1 cellular context compared by ENCODE assay signal in genomic region chr6:25278914-25279747, GRCh38.
TF ChIP-seq lines count a peak whose summit lies in the region.

Gene CARMIL1 (plus strand): TSS chr6:25279374. CDS start chr6:25279796, 422 bp downstream.

TF ChIP-seq in HepG2, 621 proteins besides CTCF, POLR2A, EP300 and RAD21 (continued from another document and continues in another):
- TF ChIP-seq ZNF281 (CRISPR knock-in tag; IDR thresholded peaks at IDR 0.05; ENCODE audit: borderline replicate concordance) (no peak), ZNF709 (CRISPR knock-in tag; IDR thresholded peaks at IDR 0.05) (no peak), ZBTB49 (CRISPR knock-in tag; IDR thresholded peaks at IDR 0.05; ENCODE audit: borderline replicate concordance) (no peak), ZNF329 (CRISPR knock-in tag; IDR thresholded peaks at IDR 0.05; ENCODE audit: low read depth) (0 out of 2 replicates have a peak, but pooled peaks have one; percentile 21), ZNF891 (CRISPR knock-in tag; IDR thresholded peaks at IDR 0.05) (no peak; the same call in 1 of the 2 replicates), AKNA (CRISPR knock-in tag; IDR thresholded peaks at IDR 0.05; ENCODE audit: borderline replicate concordance) (no peak), ATF3 (CRISPR knock-in tag; IDR thresholded peaks at IDR 0.05) (no peak), ARNT2 (CRISPR knock-in tag; IDR thresholded peaks at IDR 0.05; ENCODE audit: low read depth) (peak; percentile 21; the same call in 1 of the 2 replicates), NR2F2 (IDR thresholded peaks at IDR 0.05; ENCODE audit: borderline replicate concordance, low read depth) (no peak), TOPORS (CRISPR knock-in tag; IDR thresholded peaks at IDR 0.05) (0 out of 2 replicates have a peak, but pooled peaks have one; percentile 10), ZBTB26 (CRISPR knock-in tag; IDR thresholded peaks at IDR 0.05; ENCODE audit: borderline replicate concordance) (no peak; the same call in 1 of the 2 replicates), ZNF713 (CRISPR knock-in tag; IDR thresholded peaks at IDR 0.05) (no peak), SNAPC2 (CRISPR knock-in tag; IDR thresholded peaks at IDR 0.05) (no peak), ZNF607 (CRISPR knock-in tag; IDR thresholded peaks at IDR 0.05; ENCODE audit: borderline replicate concordance) (no peak), HNRNPLL (IDR thresholded peaks at IDR 0.05; ENCODE audit: low read depth, low read length, poor library complexity, severe bottlenecking) (peak; percentile 79), ZNF276 (CRISPR knock-in tag; IDR thresholded peaks at IDR 0.05; ENCODE audit: low read depth) (no peak), E2F2 (CRISPR knock-in tag; IDR thresholded peaks at IDR 0.05; ENCODE audit: borderline replicate concordance) (no peak), ZSCAN30 (CRISPR knock-in tag; IDR thresholded peaks at IDR 0.05) (no peak), DMAP1 (CRISPR knock-in tag; IDR thresholded peaks at IDR 0.05) (peak; percentile 50; the same call in 1 of the 2 replicates), TGIF2 (CRISPR knock-in tag; IDR thresholded peaks at IDR 0.05) (no peak), MYNN (CRISPR knock-in tag; IDR thresholded peaks at IDR 0.05; ENCODE audit: low read depth) (no peak), RAD51 (IDR thresholded peaks at IDR 0.05; ENCODE audit: borderline replicate concordance) (no peak), NR2F1 (CRISPR knock-in tag; IDR thresholded peaks at IDR 0.05) (no peak), ZMYM2 (CRISPR knock-in tag; IDR thresholded peaks at IDR 0.05) (no peak), HOMEZ (CRISPR knock-in tag; IDR thresholded peaks at IDR 0.05; ENCODE audit: low read depth) (no peak; the same call in 1 of the 2 replicates), ZNF7 (CRISPR knock-in tag; IDR thresholded peaks at IDR 0.05) (no peak), PHF20 (CRISPR knock-in tag; IDR thresholded peaks at IDR 0.05) (no peak), ZNF552 (CRISPR knock-in tag; IDR thresholded peaks at IDR 0.05; ENCODE audit: borderline replicate concordance) (no peak), SNAI1 (CRISPR knock-in tag; IDR thresholded peaks at IDR 0.05; ENCODE audit: borderline replicate concordance) (no peak), ISX (CRISPR knock-in tag; conservative IDR thresholded peaks at IDR 0.05) (no peak), ZNF749 (CRISPR knock-in tag; IDR thresholded peaks at IDR 0.05; ENCODE audit: borderline replicate concordance) (no peak; the same call in 1 of the 2 replicates), CBFB (CRISPR knock-in tag; IDR thresholded peaks at IDR 0.05) (peak; percentile 94), TRIM22 (IDR thresholded peaks at IDR 0.05) (no peak), HIC2 (CRISPR knock-in tag; IDR thresholded peaks at IDR 0.05; ENCODE audit: low read depth) (0 out of 2 replicates have a peak, but pooled peaks have one; percentile 41)
